In the genomic region with DNA sequence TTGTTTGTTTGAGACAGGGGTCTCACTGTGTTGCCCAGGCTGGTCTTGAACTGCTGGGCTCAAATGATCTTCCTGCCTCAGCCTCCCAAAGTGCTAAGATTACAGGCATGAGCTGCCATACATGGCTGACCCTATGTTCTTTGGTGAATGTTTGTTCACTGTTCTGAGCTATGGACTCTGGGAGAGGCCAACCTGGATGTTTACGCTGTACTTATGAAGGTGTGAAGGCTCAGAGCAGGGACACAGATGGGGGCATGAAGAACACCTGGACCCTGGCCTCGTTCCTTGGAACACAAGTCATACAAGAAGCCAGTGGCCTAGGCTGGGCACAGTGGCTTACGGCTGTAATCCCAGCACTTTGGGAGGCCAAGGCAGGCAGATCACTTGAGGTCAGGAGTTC, we compare ENCODE assay signal across 1 cellular context.
A peak's percentile ranks its signal among the peaks of the same experiment; 100 is the strongest.
TF ChIP-seq lines count a peak whose summit lies in the region.

No MANE protein-coding gene starts in this region.

TF ChIP-seq in HepG2, 621 proteins besides CTCF, POLR2A, EP300 and RAD21 (continued from another document and continues in another):
- TF ChIP-seq, protein P1, sequence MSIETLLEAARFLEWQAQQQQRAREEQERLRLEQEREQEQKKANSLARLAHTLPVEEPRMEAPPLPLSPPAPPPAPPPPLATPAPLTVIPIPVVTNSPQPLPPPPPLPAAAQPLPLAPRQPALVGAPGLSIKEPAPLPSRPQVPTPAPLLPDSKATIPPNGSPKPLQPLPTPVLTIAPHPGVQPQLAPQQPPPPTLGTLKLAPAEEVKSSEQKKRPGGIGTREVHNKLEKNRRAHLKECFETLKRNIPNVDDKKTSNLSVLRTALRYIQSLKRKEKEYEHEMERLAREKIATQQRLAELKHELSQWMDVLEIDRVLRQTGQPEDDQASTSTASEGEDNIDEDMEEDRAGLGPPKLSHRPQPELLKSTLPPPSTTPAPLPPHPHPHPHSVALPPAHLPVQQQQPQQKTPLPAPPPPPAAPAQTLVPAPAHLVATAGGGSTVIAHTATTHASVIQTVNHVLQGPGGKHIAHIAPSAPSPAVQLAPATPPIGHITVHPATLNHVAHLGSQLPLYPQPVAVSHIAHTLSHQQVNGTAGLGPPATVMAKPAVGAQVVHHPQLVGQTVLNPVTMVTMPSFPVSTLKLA (IDR thresholded peaks at IDR 0.05), result no peak
- TF ChIP-seq ZNF121 (CRISPR knock-in tag; IDR thresholded peaks at IDR 0.05) (peak; percentile 93), SUZ12 (IDR thresholded peaks at IDR 0.05; ENCODE audit: low read depth, low read length) (no peak), ZMYM3 (CRISPR knock-in tag; IDR thresholded peaks at IDR 0.05) (peak; percentile 85), MED1 (CRISPR knock-in tag; IDR thresholded peaks at IDR 0.05) (peak; percentile 55), NONO (IDR thresholded peaks at IDR 0.05) (no peak), NONO (CRISPR knock-in tag; conservative IDR thresholded peaks at IDR 0.05) (peak; percentile 44; the same call in 1 of the 2 replicates), ZNF563 (CRISPR knock-in tag; IDR thresholded peaks at IDR 0.05) (no peak), TEAD3 (CRISPR knock-in tag; optimal IDR thresholded peaks at IDR 0.05; ENCODE audit: borderline replicate concordance) (peak; percentile 58), FOXO1 (CRISPR knock-in tag; IDR thresholded peaks at IDR 0.05) (peak; percentile 72; the same call in 1 of the 2 replicates), ZNF547 (CRISPR knock-in tag; IDR thresholded peaks at IDR 0.05) (0 out of 2 replicates have a peak, but pooled peaks have one; percentile 40), ZNF44 (CRISPR knock-in tag; IDR thresholded peaks at IDR 0.05) (no peak), HMG20A (CRISPR knock-in tag; IDR thresholded peaks at IDR 0.05; ENCODE audit: borderline replicate concordance) (peak; percentile 38; the same call in 1 of the 2 replicates), ERF (CRISPR knock-in tag; IDR thresholded peaks at IDR 0.05) (0 out of 2 replicates have a peak, but pooled peaks have one; percentile 40), NR2F6 (IDR thresholded peaks at IDR 0.05) (0 out of 2 replicates have a peak, but pooled peaks have one; percentile 8), NR2F6 (CRISPR knock-in tag; IDR thresholded peaks at IDR 0.05) (peak; percentile 35; the same call in 1 of the 2 replicates), ZNF746 (CRISPR knock-in tag; IDR thresholded peaks at IDR 0.05) (no peak), THYN1 (CRISPR knock-in tag; IDR thresholded peaks at IDR 0.05; ENCODE audit: borderline replicate concordance, low read depth) (no peak), ZMYM2 (CRISPR knock-in tag; IDR thresholded peaks at IDR 0.05) (peak; percentile 69; the same call in 1 of the 2 replicates), SOX5 (CRISPR knock-in tag; IDR thresholded peaks at IDR 0.05; ENCODE audit: borderline replicate concordance) (peak; percentile 57; the same call in 1 of the 2 replicates), SIX1 (CRISPR knock-in tag; IDR thresholded peaks at IDR 0.05; ENCODE audit: borderline replicate concordance) (no peak)
- TF ChIP-seq, protein P2, sequence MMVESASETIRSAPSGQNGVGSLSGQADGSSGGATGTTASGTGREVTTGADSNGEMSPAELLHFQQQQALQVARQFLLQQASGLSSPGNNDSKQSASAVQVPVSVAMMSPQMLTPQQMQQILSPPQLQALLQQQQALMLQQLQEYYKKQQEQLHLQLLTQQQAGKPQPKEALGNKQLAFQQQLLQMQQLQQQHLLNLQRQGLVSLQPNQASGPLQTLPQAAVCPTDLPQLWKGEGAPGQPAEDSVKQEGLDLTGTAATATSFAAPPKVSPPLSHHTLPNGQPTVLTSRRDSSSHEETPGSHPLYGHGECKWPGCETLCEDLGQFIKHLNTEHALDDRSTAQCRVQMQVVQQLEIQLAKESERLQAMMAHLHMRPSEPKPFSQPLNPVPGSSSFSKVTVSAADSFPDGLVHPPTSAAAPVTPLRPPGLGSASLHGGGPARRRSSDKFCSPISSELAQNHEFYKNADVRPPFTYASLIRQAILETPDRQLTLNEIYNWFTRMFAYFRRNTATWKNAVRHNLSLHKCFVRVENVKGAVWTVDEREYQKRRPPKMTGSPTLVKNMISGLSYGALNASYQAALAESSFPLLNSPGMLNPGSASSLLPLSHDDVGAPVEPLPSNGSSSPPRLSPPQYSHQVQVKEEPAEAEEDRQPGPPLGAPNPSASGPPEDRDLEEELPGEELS (CRISPR knock-in tag; IDR thresholded peaks at IDR 0.05), result peak; percentile 73
- TF ChIP-seq, protein P3, sequence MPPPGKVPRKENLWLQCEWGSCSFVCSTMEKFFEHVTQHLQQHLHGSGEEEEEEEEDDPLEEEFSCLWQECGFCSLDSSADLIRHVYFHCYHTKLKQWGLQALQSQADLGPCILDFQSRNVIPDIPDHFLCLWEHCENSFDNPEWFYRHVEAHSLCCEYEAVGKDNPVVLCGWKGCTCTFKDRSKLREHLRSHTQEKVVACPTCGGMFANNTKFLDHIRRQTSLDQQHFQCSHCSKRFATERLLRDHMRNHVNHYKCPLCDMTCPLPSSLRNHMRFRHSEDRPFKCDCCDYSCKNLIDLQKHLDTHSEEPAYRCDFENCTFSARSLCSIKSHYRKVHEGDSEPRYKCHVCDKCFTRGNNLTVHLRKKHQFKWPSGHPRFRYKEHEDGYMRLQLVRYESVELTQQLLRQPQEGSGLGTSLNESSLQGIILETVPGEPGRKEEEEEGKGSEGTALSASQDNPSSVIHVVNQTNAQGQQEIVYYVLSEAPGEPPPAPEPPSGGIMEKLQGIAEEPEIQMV (CRISPR knock-in tag; IDR thresholded peaks at IDR 0.05; ENCODE audit: low read depth), result 0 out of 2 replicates have a peak, but pooled peaks have one; percentile 52
- TF ChIP-seq, protein P4, sequence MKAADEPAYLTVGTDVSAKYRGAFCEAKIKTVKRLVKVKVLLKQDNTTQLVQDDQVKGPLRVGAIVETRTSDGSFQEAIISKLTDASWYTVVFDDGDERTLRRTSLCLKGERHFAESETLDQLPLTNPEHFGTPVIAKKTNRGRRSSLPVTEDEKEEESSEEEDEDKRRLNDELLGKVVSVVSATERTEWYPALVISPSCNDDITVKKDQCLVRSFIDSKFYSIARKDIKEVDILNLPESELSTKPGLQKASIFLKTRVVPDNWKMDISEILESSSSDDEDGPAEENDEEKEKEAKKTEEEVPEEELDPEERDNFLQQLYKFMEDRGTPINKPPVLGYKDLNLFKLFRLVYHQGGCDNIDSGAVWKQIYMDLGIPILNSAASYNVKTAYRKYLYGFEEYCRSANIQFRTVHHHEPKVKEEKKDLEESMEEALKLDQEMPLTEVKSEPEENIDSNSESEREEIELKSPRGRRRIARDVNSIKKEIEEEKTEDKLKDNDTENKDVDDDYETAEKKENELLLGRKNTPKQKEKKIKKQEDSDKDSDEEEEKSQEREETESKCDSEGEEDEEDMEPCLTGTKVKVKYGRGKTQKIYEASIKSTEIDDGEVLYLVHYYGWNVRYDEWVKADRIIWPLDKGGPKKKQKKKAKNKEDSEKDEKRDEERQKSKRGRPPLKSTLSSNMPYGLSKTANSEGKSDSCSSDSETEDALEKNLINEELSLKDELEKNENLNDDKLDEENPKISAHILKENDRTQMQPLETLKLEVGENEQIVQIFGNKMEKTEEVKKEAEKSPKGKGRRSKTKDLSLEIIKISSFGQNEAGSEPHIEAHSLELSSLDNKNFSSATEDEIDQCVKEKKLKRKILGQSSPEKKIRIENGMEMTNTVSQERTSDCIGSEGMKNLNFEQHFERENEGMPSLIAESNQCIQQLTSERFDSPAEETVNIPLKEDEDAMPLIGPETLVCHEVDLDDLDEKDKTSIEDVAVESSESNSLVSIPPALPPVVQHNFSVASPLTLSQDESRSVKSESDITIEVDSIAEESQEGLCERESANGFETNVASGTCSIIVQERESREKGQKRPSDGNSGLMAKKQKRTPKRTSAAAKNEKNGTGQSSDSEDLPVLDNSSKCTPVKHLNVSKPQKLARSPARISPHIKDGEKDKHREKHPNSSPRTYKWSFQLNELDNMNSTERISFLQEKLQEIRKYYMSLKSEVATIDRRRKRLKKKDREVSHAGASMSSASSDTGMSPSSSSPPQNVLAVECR (CRISPR knock-in tag; IDR thresholded peaks at IDR 0.05; ENCODE audit: borderline replicate concordance), result no peak
- TF ChIP-seq, protein P5, sequence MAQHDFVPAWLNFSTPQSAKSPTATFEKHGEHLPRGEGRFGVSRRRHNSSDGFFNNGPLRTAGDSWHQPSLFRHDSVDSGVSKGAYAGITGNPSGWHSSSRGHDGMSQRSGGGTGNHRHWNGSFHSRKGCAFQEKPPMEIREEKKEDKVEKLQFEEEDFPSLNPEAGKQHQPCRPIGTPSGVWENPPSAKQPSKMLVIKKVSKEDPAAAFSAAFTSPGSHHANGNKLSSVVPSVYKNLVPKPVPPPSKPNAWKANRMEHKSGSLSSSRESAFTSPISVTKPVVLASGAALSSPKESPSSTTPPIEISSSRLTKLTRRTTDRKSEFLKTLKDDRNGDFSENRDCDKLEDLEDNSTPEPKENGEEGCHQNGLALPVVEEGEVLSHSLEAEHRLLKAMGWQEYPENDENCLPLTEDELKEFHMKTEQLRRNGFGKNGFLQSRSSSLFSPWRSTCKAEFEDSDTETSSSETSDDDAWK (CRISPR knock-in tag; IDR thresholded peaks at IDR 0.05), result no peak
- TF ChIP-seq, protein P6, sequence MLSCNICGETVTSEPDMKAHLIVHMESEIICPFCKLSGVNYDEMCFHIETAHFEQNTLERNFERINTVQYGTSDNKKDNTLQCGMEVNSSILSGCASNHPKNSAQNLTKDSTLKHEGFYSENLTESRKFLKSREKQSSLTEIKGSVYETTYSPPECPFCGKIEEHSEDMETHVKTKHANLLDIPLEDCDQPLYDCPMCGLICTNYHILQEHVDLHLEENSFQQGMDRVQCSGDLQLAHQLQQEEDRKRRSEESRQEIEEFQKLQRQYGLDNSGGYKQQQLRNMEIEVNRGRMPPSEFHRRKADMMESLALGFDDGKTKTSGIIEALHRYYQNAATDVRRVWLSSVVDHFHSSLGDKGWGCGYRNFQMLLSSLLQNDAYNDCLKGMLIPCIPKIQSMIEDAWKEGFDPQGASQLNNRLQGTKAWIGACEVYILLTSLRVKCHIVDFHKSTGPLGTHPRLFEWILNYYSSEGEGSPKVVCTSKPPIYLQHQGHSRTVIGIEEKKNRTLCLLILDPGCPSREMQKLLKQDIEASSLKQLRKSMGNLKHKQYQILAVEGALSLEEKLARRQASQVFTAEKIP (CRISPR knock-in tag; IDR thresholded peaks at IDR 0.05; ENCODE audit: borderline replicate concordance), result no peak
- TF ChIP-seq, protein P7, sequence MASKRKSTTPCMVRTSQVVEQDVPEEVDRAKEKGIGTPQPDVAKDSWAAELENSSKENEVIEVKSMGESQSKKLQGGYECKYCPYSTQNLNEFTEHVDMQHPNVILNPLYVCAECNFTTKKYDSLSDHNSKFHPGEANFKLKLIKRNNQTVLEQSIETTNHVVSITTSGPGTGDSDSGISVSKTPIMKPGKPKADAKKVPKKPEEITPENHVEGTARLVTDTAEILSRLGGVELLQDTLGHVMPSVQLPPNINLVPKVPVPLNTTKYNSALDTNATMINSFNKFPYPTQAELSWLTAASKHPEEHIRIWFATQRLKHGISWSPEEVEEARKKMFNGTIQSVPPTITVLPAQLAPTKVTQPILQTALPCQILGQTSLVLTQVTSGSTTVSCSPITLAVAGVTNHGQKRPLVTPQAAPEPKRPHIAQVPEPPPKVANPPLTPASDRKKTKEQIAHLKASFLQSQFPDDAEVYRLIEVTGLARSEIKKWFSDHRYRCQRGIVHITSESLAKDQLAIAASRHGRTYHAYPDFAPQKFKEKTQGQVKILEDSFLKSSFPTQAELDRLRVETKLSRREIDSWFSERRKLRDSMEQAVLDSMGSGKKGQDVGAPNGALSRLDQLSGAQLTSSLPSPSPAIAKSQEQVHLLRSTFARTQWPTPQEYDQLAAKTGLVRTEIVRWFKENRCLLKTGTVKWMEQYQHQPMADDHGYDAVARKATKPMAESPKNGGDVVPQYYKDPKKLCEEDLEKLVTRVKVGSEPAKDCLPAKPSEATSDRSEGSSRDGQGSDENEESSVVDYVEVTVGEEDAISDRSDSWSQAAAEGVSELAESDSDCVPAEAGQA (IDR thresholded peaks at IDR 0.05; ENCODE audit: low read depth), result no peak
- TF ChIP-seq, protein P7 (CRISPR knock-in tag; IDR thresholded peaks at IDR 0.05; ENCODE audit: borderline replicate concordance), result no peak
- TF ChIP-seq, protein P8, sequence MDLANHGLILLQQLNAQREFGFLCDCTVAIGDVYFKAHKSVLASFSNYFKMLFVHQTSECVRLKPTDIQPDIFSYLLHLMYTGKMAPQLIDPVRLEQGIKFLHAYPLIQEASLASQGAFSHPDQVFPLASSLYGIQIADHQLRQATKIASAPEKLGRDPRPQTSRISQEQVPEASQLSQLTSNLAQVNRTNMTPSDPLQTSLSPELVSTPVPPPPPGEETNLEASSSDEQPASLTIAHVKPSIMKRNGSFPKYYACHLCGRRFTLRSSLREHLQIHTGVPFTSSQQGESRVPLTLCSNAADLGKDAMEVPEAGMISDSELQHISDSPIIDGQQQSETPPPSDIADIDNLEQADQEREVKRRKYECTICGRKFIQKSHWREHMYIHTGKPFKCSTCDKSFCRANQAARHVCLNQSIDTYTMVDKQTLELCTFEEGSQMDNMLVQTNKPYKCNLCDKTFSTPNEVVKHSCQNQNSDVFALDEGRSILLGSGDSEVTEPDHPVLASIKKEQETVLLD (CRISPR knock-in tag; IDR thresholded peaks at IDR 0.05; ENCODE audit: low read depth), result no peak
